In the genomic region with DNA sequence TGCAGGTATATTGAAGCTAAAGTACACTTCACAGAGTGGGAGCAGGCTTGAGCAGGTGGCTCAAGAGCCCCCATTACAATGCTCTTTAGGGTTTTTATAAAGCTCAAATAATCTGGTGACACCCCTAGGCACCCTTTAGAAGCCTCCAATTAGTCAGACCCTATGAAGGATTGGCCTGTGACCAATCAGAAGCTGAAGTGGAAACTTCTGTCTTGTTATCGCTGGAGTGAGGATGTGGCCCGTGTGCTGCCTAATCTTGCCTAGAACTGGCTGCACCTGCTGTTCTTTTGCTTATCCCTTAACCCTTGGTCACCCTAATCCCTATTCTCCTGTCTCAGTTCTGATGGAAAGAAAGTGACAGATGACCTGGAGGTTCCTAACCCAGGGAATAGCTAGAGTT, we compare ENCODE assay signal across 12 cellular contexts.
"Had no signal": no experiment of that assay in that cellular context is flagged by ENCODE, and none has a peak within 500 bp of the region (broad histone marks: within the 10 kb centered on the region; RNA-seq: fewer than 3 reads in every experiment).

No MANE protein-coding gene starts in this region.

- H3K36me3 Mint-ChIP-seq: activated naive CD4-positive, alpha-beta T cell treated with anti-CD3 and anti-CD28 coated beads, Interleukin-2, amount 50 U/mL, for 24 hours; neural progenitor cell; WTC11 had no signal

- H3K4me3 Mint-ChIP-seq: activated naive CD4-positive, alpha-beta T cell treated with anti-CD3 and anti-CD28 coated beads, Interleukin-2, amount 50 U/mL, for 24 hours; neural progenitor cell; stimulated activated naive CD8-positive, alpha-beta T cell treated with anti-CD3 and anti-CD28 coated beads, Interleukin-15, amount 100 ng/mL, for 72 hours; WTC11 had no signal

- H3K27me3 ChIP-seq: hepatocyte, neural progenitor cell, right lobe of liver had no signal

- H3K9me3 Mint-ChIP-seq: activated naive CD4-positive, alpha-beta T cell treated with anti-CD3 and anti-CD28 coated beads, Interleukin-2, amount 50 U/mL, for 24 hours; neural progenitor cell; stimulated activated naive CD8-positive, alpha-beta T cell treated with anti-CD3 and anti-CD28 coated beads, Interleukin-15, amount 100 ng/mL, for 72 hours; WTC11 had no signal

- ATAC-seq: esophagus mucosa; right lobe of liver; stimulated activated naive CD8-positive, alpha-beta T cell treated with anti-CD3 and anti-CD28 coated beads, Interleukin-15, amount 100 ng/mL, for 72 hours; WTC11 had no signal

- H3K27ac Mint-ChIP-seq: WTC11 had no signal

- H3K36me3 ChIP-seq: neural progenitor cell, right lobe of liver, thoracic aorta had no signal

- H3K27me3 Mint-ChIP-seq: activated naive CD4-positive, alpha-beta T cell treated with anti-CD3 and anti-CD28 coated beads, Interleukin-2, amount 50 U/mL, for 24 hours; stimulated activated naive CD8-positive, alpha-beta T cell treated with anti-CD3 and anti-CD28 coated beads, Interleukin-15, amount 100 ng/mL, for 72 hours had no signal

- H3K4me1 ChIP-seq: right lobe of liver had no signal

- H3K4me1 Mint-ChIP-seq: WTC11 had no signal

- DNase-seq: activated CD4-positive, alpha-beta T cell treated with anti-CD3 and anti-CD28 coated beads for 48 hours; amniotic stem cell; midbrain; stimulated activated naive CD8-positive, alpha-beta T cell treated with anti-CD3 and anti-CD28 coated beads, Interleukin-15, amount 100 ng/mL, for 72 hours had no signal

- H3K27ac ChIP-seq: hepatocyte, neural progenitor cell, right lobe of liver, thoracic aorta had no signal

- H3K4me3 ChIP-seq: hepatocyte, lung, neural progenitor cell, right lobe of liver, thoracic aorta had no signal

- H3K9me3 ChIP-seq: right lobe of liver, thoracic aorta had no signal
